ENCODE assay signal across 13 cellular contexts in genomic region chr21:32844653-32845443, GRCh38.
DNase-seq lines count a peak whose midpoint lies in the region; ATAC-seq and TF ChIP-seq lines count a peak whose summit lies in the region.
"Had no signal": no experiment of that assay in that cellular context is flagged by ENCODE, and none has a peak within 500 bp of the region (broad histone marks: within the 10 kb centered on the region; RNA-seq: fewer than 3 reads in every experiment).

No MANE protein-coding gene starts in this region.

- intact Hi-C loops in PC-3 (cut with micrococcal nuclease): no loop called here
- intact Hi-C loops in activated naive CD4-positive, alpha-beta T cell treated with anti-CD3 and anti-CD28 coated beads for 36 hours (cut with micrococcal nuclease): no loop called here

- peaks cover 5% of the 10 kb centered on the region; the same call in 1 of the 2 replicates for H3K4me1 ChIP-seq in PC-3 (ENCODE audit: insufficient read depth, low read length)
- H3K4me1 ChIP-seq: right atrium auricular region had no signal

- H3K36me3 ChIP-seq in PC-3 (ENCODE audit: low read depth, low read length): no peaks in the 10 kb centered on the region
- H3K36me3 ChIP-seq: right atrium auricular region had no signal

- H3K9me3 Mint-ChIP-seq in mesothelial cell of epicardium: no peaks in the 10 kb centered on the region
- H3K9me3 Mint-ChIP-seq in activated naive CD4-positive, alpha-beta T cell treated with anti-CD3 and anti-CD28 coated beads for 36 hours: no peaks in the 10 kb centered on the region
- H3K9me3 Mint-ChIP-seq: immature natural killer cell had no signal

- H3K36me3 Mint-ChIP-seq in mesothelial cell of epicardium: no peaks in the 10 kb centered on the region
- no peaks in the 10 kb centered on the region for H3K36me3 Mint-ChIP-seq in activated naive CD4-positive, alpha-beta T cell treated with anti-CD3 and anti-CD28 coated beads for 36 hours (ENCODE audit: low read depth)
- H3K36me3 Mint-ChIP-seq: immature natural killer cell had no signal

- no peaks in the 10 kb centered on the region for H3F3A ChIP-seq in PC-3 (ENCODE audit: low read length, unreplicated experiment)

- H3K9me2 ChIP-seq in PC-3 (replicated peaks; ENCODE audit: low read length): no peaks in the 10 kb centered on the region

- no peaks in the 10 kb centered on the region for H4K20me1 ChIP-seq in PC-3 (ENCODE audit: low read length)

- H3K27me3 ChIP-seq in PC-3 (ENCODE audit: low read length): peaks cover 68% of the 10 kb centered on the region
- H3K27me3 ChIP-seq: right atrium auricular region had no signal

- H3K9ac ChIP-seq in PC-3 (ENCODE audit: low read length): no peak overlapping the region

- CTCF ChIA-PET in AG04449 (lab: Yijun Ruan, JAX): interaction anchor here (1.8 to 2.0 kb wide), 2 partner anchors 12 to 352 kb away, joined by 6 to 8 read pairs; no protein-coding TSS in a partner anchor
- CTCF ChIA-PET in PC-3 (lab: Charles Lee): no interaction called here
- CTCF ChIA-PET in activated naive CD4-positive, alpha-beta T cell treated with anti-CD3 and anti-CD28 coated beads for 36 hours (lab: Charles Lee): interaction anchor here (0.5 to 1.2 kb wide), 5 partner anchors 13 to 159 kb away, joined by 3 to 5 read pairs (median 3); no protein-coding TSS in a partner anchor

- no peaks in the 10 kb centered on the region for H3K79me2 ChIP-seq in PC-3 (ENCODE audit: low read length)

- BruUV-seq in PC-3 (replicated peaks; lab: Mats Ljungman, UMichigan): no TSS peak

- TF ChIP-seq CTCF in AG04449 (IDR thresholded peaks at IDR 0.05; ENCODE audit: insufficient read depth, low read length, missing control alignments) (no peak), PC-3 (conservative IDR thresholded peaks at IDR 0.05; ENCODE audit: low read depth, low read length) (0 out of 2 replicates have a peak, but pooled peaks have one; percentile 31), mesothelial cell of epicardium (IDR thresholded peaks at IDR 0.05; ENCODE audit: unreplicated experiment) (no peak)

- H3K27ac Mint-ChIP-seq in mesothelial cell of epicardium: no peak overlapping the region
- no peak overlapping the region for H3K27ac Mint-ChIP-seq in activated naive CD4-positive, alpha-beta T cell treated with anti-CD3 and anti-CD28 coated beads for 36 hours
- H3K27ac Mint-ChIP-seq: immature natural killer cell had no signal

- no peaks in the 10 kb centered on the region for H3K4me1 Mint-ChIP-seq in mesothelial cell of epicardium
- no peaks in the 10 kb centered on the region for H3K4me1 Mint-ChIP-seq in activated naive CD4-positive, alpha-beta T cell treated with anti-CD3 and anti-CD28 coated beads for 36 hours (ENCODE audit: low read depth)
- H3K4me1 Mint-ChIP-seq: immature natural killer cell had no signal

- H3K4me3 Mint-ChIP-seq in mesothelial cell of epicardium: no peak overlapping the region
- H3K4me3 Mint-ChIP-seq in activated naive CD4-positive, alpha-beta T cell treated with anti-CD3 and anti-CD28 coated beads for 36 hours: no peak overlapping the region
- H3K4me3 Mint-ChIP-seq: immature natural killer cell had no signal

- no peaks in the 10 kb centered on the region for H3K9me3 ChIP-seq in PC-3 (ENCODE audit: low read length)
- H3K9me3 ChIP-seq: right atrium auricular region had no signal

- POLR2A ChIA-PET in AG04449 (lab: Yijun Ruan, JAX): no interaction called here
- POLR2A ChIA-PET in PC-3 (lab: Charles Lee; ENCODE audit: unreplicated experiment): no interaction called here

- no peak overlapping the region for H3K27ac ChIP-seq in PC-3 (ENCODE audit: low read length)
- H3K27ac ChIP-seq: right atrium auricular region had no signal

- no peak overlapping the region for H2AFZ ChIP-seq in PC-3 (ENCODE audit: low read length)

- no peak overlapping the region for H3K4me3 ChIP-seq in AG04449 (ENCODE audit: low read depth, low read length)
- H3K4me3 ChIP-seq in PC-3 (ENCODE audit: low read length): no peak overlapping the region
- H3K4me3 ChIP-seq: right atrium auricular region had no signal

- peak; percentile 21 for DNase-seq in AG04449 (ENCODE audit: low read depth, low spot score)
- DNase-seq in HCEC 1CT: peak; percentile 62
- DNase-seq in PC-3: peak; percentile 61
- peak; percentile 42 for DNase-seq in fibroblast of the conjunctiva (ENCODE audit: low read depth)
- no peak for DNase-seq in mesothelial cell of epicardium (ENCODE audit: low spot score in 2 of 2, unreplicated experiment in 2 of 2)
- no peak for DNase-seq in activated CD8-positive, alpha-beta memory T cell treated with anti-CD3 and anti-CD28 coated beads, Interleukin-2, amount 50 U/mL, for 4 hours
- DNase-seq in activated naive CD4-positive, alpha-beta T cell treated with anti-CD3 and anti-CD28 coated beads for 36 hours: no peak
- DNase-seq: activated CD4-positive, alpha-beta T cell treated with anti-CD3 and anti-CD28 coated beads, Interleukin-2, amount 50 U/mL, for 1 hour; caudate nucleus; immature natural killer cell; stimulated activated naive CD4-positive, alpha-beta T cell treated with Interleukin-2 at 50 U/mL for 16 hours had no signal

- peaks cover 69% of the 10 kb centered on the region for H3K27me3 Mint-ChIP-seq in mesothelial cell of epicardium (ENCODE audit: low read depth)
- H3K27me3 Mint-ChIP-seq in activated naive CD4-positive, alpha-beta T cell treated with anti-CD3 and anti-CD28 coated beads for 36 hours (ENCODE audit: low read depth): no peaks in the 10 kb centered on the region

- no peak overlapping the region for H3K4me2 ChIP-seq in PC-3 (ENCODE audit: low read length)

- ATAC-seq in PC-3: peak; percentile 50
- no peak for ATAC-seq in GM21825 (IDR thresholded peaks at IDR 0.05; ENCODE audit: unreplicated experiment)

Comparison
In these comparisons a context has a peak if more than half of its experiments do, and no peak if none do; other contexts are left out.
1. DNase-seq: peak in AG04449 (single experiment), HCEC 1CT (single experiment), PC-3 (single experiment) and fibroblast of the conjunctiva (single experiment); none in mesothelial cell of epicardium (0 of 2), activated CD8-positive, alpha-beta memory T cell treated with anti-CD3 and anti-CD28 coated beads, Interleukin-2, amount 50 U/mL, for 4 hours (single experiment) and activated naive CD4-positive, alpha-beta T cell treated with anti-CD3 and anti-CD28 coated beads for 36 hours (single experiment).